ENCODE assay signal across 20 cellular contexts in genomic region chr5:87404359-87404758, GRCh38.
"Had no signal": no experiment of that assay in that cellular context is flagged by ENCODE, and none has a peak within 500 bp of the region (broad histone marks: within the 10 kb centered on the region; RNA-seq: fewer than 3 reads in every experiment).

No MANE protein-coding gene starts in this region.

- H3K4me1 ChIP-seq: body of pancreas had no signal

- DNase-seq: activated CD4-positive, alpha-beta T cell treated with anti-CD3 and anti-CD28 coated beads, Interleukin-2, amount 50 U/mL, for 4 hours; activated naive CD4-positive, alpha-beta T cell; anterior cingulate cortex; body of pancreas; foreskin keratinocyte; kidney; lower lobe of right lung; mesendoderm; mucosa of descending colon; occipital lobe; posterior cingulate gyrus; stimulated activated CD4-positive, alpha-beta T cell treated with anti-CD3 and anti-CD28 coated beads, Interleukin-15, amount 100 ng/mL, for 24 hours; transverse colon had no signal

- H3K27ac Mint-ChIP-seq: activated T-helper 2 cell treated with anti-CD3 and anti-CD28 coated beads, Interferon-gamma antibody, Interleukin-2, Interleukin-4, amounts not matched to agents 10 μg/mL and 5 μg/mL and 100 μg/mL, durations not matched to agents 14 hours and 24 hours and 36 hours; stimulated activated memory B cell treated with anti-CD40 and anti-IgM and Interleukin-4, amounts not matched to agents 10 μg/mL and 1 μg/mL and 100 μg/mL, for 72 hours had no signal

- H3K9me3 ChIP-seq: body of pancreas, mucosa of descending colon, transverse colon had no signal

- H3K4me2 ChIP-seq: smooth muscle cell had no signal

- H3K4me3 ChIP-seq: body of pancreas, lower lobe of right lung, mucosa of descending colon, smooth muscle cell, transverse colon had no signal

- H3K27me3 ChIP-seq: body of pancreas, foreskin keratinocyte, transverse colon had no signal

- ATAC-seq: body of pancreas; foreskin keratinocyte; left lobe of liver; lower lobe of right lung; mucosa of descending colon; sciatic nerve; stimulated activated memory B cell treated with anti-CD40 and anti-IgM and Interleukin-4, amounts not matched to agents 10 μg/mL and 1 μg/mL and 100 μg/mL, for 72 hours had no signal

- H3K4me3 Mint-ChIP-seq: stimulated activated memory B cell treated with anti-CD40 and anti-IgM and Interleukin-4, amounts not matched to agents 10 μg/mL and 1 μg/mL and 100 μg/mL, for 72 hours had no signal

- H3K9me3 Mint-ChIP-seq: activated T-helper 2 cell treated with anti-CD3 and anti-CD28 coated beads, Interferon-gamma antibody, Interleukin-2, Interleukin-4, amounts not matched to agents 10 μg/mL and 5 μg/mL and 100 μg/mL, durations not matched to agents 14 hours and 24 hours and 36 hours; stimulated activated memory B cell treated with anti-CD40 and anti-IgM and Interleukin-4, amounts not matched to agents 10 μg/mL and 1 μg/mL and 100 μg/mL, for 72 hours had no signal

- FAIRE-seq: endometrium, kidney, urothelium cell line had no signal

- H3K27ac ChIP-seq: body of pancreas, foreskin keratinocyte, lower lobe of right lung, transverse colon had no signal

- H3K27me3 Mint-ChIP-seq: stimulated activated memory B cell treated with anti-CD40 and anti-IgM and Interleukin-4, amounts not matched to agents 10 μg/mL and 1 μg/mL and 100 μg/mL, for 72 hours had no signal
